In genomic region chr10:48238826-48239520, GRCh38 we compare ENCODE assay signal across 23 cellular contexts. TPM values are rescaled to one million over a fixed set of nuclear protein-coding genes. Genes with fewer than 3 reads are reported as not detected.
"Had no signal": no experiment of that assay in that cellular context is flagged by ENCODE, and none has a peak within 500 bp of the region (broad histone marks: within the 10 kb centered on the region; RNA-seq: fewer than 3 reads in every experiment).

No MANE protein-coding gene starts in this region.

- H3K27ac ChIP-seq: gastrocnemius medialis, heart right ventricle, tibial artery, uterus, VCaP had no signal

- H3K9me3 ChIP-seq: gastrocnemius medialis, heart right ventricle, tibial artery, uterus had no signal

- H3K4me1 Mint-ChIP-seq: activated naive CD8-positive, alpha-beta T cell treated with anti-CD3 and anti-CD28 coated beads, Interleukin-2, amount 10 ng/mL, durations not matched to agents 7 days and 5 days; activated T-helper 17 cell treated with anti-CD3 and anti-CD28 coated beads, Interleukin-2, amount 50 U/mL, for 72 hours; immature natural killer cell; natural killer cell had no signal

- H3K36me3 Mint-ChIP-seq: activated naive CD8-positive, alpha-beta T cell treated with anti-CD3 and anti-CD28 coated beads, Interleukin-2, amount 10 ng/mL, durations not matched to agents 7 days and 5 days; immature natural killer cell; natural killer cell had no signal

- H3K4me3 ChIP-seq: dorsolateral prefrontal cortex, gastrocnemius medialis, heart right ventricle, tibial artery, uterus had no signal

- DNase-seq: activated CD4-positive, alpha-beta T cell treated with anti-CD3 and anti-CD28 coated beads for 1 hour; activated CD4-positive, alpha-beta T cell treated with anti-CD3 and anti-CD28 coated beads, Interleukin-2, amount 50 U/mL, for 4 hours; activated naive CD4-positive, alpha-beta T cell; activated naive CD8-positive, alpha-beta T cell treated with anti-CD3 and anti-CD28 coated beads, Interleukin-2, amount 10 ng/mL, durations not matched to agents 7 days and 5 days; activated T-cell treated with anti-CD3 and anti-CD28 coated beads, Interleukin-2, amount 50 U/mL, for 1 hour; erythroblast; gastrocnemius medialis; heart right ventricle; immature natural killer cell; natural killer cell; retina; stimulated activated CD4-positive, alpha-beta T cell treated with anti-CD3 and anti-CD28 coated beads, Interleukin-2, amount 100 ng/mL, for 24 hours; stimulated activated naive CD4-positive, alpha-beta T cell treated with Interleukin-2 at 50 U/mL for 16 hours; tibial artery; uterus had no signal

- ATAC-seq: activated T-helper 17 cell treated with anti-CD3 and anti-CD28 coated beads, Interleukin-2, amount 50 U/mL, for 72 hours; gastrocnemius medialis; heart right ventricle; natural killer cell had no signal

- H3K9me3 Mint-ChIP-seq: activated naive CD8-positive, alpha-beta T cell treated with anti-CD3 and anti-CD28 coated beads, Interleukin-2, amount 10 ng/mL, durations not matched to agents 7 days and 5 days; activated T-helper 17 cell treated with anti-CD3 and anti-CD28 coated beads, Interleukin-2, amount 50 U/mL, for 72 hours; immature natural killer cell; natural killer cell had no signal

- H3K4me3 Mint-ChIP-seq: activated naive CD8-positive, alpha-beta T cell treated with anti-CD3 and anti-CD28 coated beads, Interleukin-2, amount 10 ng/mL, durations not matched to agents 7 days and 5 days; activated T-helper 17 cell treated with anti-CD3 and anti-CD28 coated beads, Interleukin-2, amount 50 U/mL, for 72 hours; immature natural killer cell; natural killer cell had no signal

- H3K27ac Mint-ChIP-seq: activated naive CD8-positive, alpha-beta T cell treated with anti-CD3 and anti-CD28 coated beads, Interleukin-2, amount 10 ng/mL, durations not matched to agents 7 days and 5 days; activated T-helper 17 cell treated with anti-CD3 and anti-CD28 coated beads, Interleukin-2, amount 50 U/mL, for 72 hours; immature natural killer cell; natural killer cell had no signal

- H3K4me1 ChIP-seq: gastrocnemius medialis, tibial artery, uterus had no signal

- H3K27me3 Mint-ChIP-seq: activated naive CD8-positive, alpha-beta T cell treated with anti-CD3 and anti-CD28 coated beads, Interleukin-2, amount 10 ng/mL, durations not matched to agents 7 days and 5 days had no signal

- H3K36me3 ChIP-seq: gastrocnemius medialis, heart right ventricle, tibial artery, uterus had no signal

- H3K27me3 ChIP-seq: dorsolateral prefrontal cortex, gastrocnemius medialis, heart right ventricle, uterus had no signal

RNA-seq across cellular contexts. Expression of gene FRMPD2, which starts 35.5 kb away (rescaled TPM):
- total RNA-seq: activated naive CD8-positive, alpha-beta T cell treated with anti-CD3 and anti-CD28 coated beads, Interleukin-2, amount 10 ng/mL, durations not matched to agents 7 days and 5 days; gastrocnemius medialis; mesenteric fat pad; posterior vena cava; skeletal muscle tissue; subcutaneous adipose tissue; T-helper 1 cell treated with Interleukin-12 subunit alpha and Interleukin-12 subunit beta and Interleukin-4 antibody, amounts not matched to agents 30 ng/mL and 1 ng/mL, for 36 hours had no signal
- polyA plus RNA-seq: heart right ventricle, immature natural killer cell had no signal
